In the genomic region with DNA sequence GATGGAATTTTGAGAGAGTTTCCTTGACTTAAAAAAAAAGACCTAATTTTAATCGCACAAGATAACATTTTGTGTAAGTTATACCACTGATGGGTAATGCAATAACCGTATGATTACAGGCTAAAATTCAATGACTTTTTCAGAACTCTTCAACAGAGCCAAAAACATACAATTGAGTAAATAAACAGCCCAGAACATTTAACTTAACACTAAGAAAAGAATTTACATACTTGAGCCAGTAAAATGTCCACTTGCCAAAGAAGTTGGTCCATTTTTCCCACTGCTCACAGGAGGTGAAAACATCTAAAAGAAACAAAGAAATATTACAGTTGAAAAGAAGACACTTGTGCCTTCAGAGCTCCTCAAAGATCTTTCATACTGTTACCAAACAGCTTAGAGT, we compare ENCODE assay signal across 1 cellular context.
TF ChIP-seq lines count a peak whose summit lies in the region.

No MANE protein-coding gene starts in this region.

TF ChIP-seq in H1, 55 proteins besides CTCF, POLR2A, EP300 and RAD21 (continued from another document):
- TF ChIP-seq, protein P1, sequence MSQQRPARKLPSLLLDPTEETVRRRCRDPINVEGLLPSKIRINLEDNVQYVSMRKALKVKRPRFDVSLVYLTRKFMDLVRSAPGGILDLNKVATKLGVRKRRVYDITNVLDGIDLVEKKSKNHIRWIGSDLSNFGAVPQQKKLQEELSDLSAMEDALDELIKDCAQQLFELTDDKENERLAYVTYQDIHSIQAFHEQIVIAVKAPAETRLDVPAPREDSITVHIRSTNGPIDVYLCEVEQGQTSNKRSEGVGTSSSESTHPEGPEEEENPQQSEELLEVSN (IDR thresholded peaks at IDR 0.05) = no peak
- TF ChIP-seq BACH1 (IDR thresholded peaks at IDR 0.05; ENCODE audit: low read length) = no peak
